ENCODE assay signal across 9 cellular contexts in the genomic region with DNA sequence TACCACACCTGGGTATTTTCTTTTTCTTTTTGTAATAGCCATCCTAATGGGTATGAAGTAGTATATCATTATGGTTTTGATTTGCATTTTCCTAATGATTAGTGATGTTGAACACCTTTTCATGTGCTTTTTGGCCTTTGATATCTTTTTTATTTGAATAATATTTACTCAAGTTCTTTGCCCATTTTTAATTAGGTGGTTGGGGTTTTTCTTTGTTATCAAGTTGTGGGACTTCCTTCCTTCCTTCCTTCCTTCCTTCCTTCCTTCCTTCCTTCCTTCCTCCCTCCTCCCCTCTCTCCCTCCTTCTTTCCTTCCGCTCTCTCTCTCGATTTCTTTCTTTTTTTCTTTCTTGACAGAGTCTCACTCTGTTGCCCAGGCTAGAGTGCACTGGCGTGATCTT.
"Had no signal": no experiment of that assay in that cellular context is flagged by ENCODE, and none has a peak within 500 bp of the region (broad histone marks: within the 10 kb centered on the region; RNA-seq: fewer than 3 reads in every experiment).

No MANE protein-coding gene starts in this region.

- H3K36me3 ChIP-seq: HAP-1 had no signal

- DNase-seq: GM23248, GOT3, H7, H9, HCEC 1CT, HFFc6 had no signal

- ATAC-seq: GM23338, HCT116 had no signal

- H3K9me3 ChIP-seq: HAP-1 had no signal

- H3K4me3 ChIP-seq: GM23248, GM23338, HAP-1 had no signal

- H3K4me1 ChIP-seq: HAP-1 had no signal

- H3K27ac ChIP-seq: GM23248 had no signal

- H3K9ac ChIP-seq: GM23248 had no signal
